Comparison of ENCODE assay signal across 8 cellular contexts in the genomic region with DNA sequence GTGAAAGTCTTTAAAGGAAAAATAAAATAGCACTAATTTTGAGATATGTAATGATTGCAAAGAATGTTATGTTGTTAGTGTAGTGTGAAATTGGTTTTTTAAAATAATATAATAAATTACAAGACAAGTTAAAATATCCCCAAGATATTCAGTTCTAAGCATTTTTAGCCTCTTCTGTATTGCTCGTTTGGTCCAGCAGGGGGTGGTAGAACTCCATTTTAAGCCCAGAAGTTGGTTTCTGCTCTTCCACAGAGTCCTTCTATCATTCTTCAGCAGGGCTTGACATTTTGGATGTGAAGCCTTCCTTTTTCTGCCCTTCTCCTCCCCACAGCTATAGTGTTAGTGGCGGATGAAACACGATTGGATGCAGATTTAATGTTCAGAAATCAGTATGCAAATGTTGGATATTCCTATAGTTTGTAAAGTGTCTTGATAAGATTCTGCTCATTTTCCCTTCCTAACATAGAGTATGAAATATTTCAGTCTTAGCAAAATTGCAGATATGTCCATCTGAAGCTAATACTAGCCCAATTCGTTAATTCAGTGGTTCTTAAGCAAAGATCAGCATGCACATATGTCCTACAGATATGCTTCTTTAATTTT. TPM values are rescaled to one million over a fixed set of nuclear protein-coding genes. Genes with fewer than 3 reads are reported as not detected.
A peak's percentile ranks its signal among the peaks of the same experiment; 100 is the strongest.
DNase-seq lines count a peak whose midpoint lies in the region; ATAC-seq and TF ChIP-seq lines count a peak whose summit lies in the region.

No MANE protein-coding gene starts in this region.

- H3K79me2 ChIP-seq in Karpas-422 (ENCODE audit: low read length) (no peaks in the 10 kb centered on the region), SK-N-SH (ENCODE audit: insufficient read depth) (no peaks in the 10 kb centered on the region)

- H3K27ac ChIP-seq in Karpas-422 (ENCODE audit: low read length) (no peak overlapping the region), SK-N-SH (ENCODE audit: low read depth in 2 of 2, low read length in 1 of 2) (no peak overlapping the region), colonic mucosa (no peak overlapping the region), liver (ENCODE audit: low read depth in 1 of 2, low read length in 2 of 2) (no peak overlapping the region), tibial artery (no peak overlapping the region)

- WGBS in SK-N-SH (ENCODE audit: low lambda C conversion rate): 5% methylated on average over 4 of the region's 4 CpGs
- WGBS in liver: 21% methylated on average over 4 of the region's 4 CpGs

- peak; percentile 96 for TF ChIP-seq RAD21 in SK-N-SH (IDR thresholded peaks at IDR 0.05; ENCODE audit: low read length)
- TF ChIP-seq RAD21 in liver (IDR thresholded peaks at IDR 0.05): peak; percentile 75 to 78

- peaks cover 43% of the 10 kb centered on the region for H3K27me3 Mint-ChIP-seq in stimulated activated memory B cell treated with anti-CD40 and anti-IgM and Interleukin-4, amounts not matched to agents 10 μg/mL and 1 μg/mL and 100 μg/mL, for 72 hours

- no peak overlapping the region for H3K27ac Mint-ChIP-seq in stimulated activated memory B cell treated with anti-CD40 and anti-IgM and Interleukin-4, amounts not matched to agents 10 μg/mL and 1 μg/mL and 100 μg/mL, for 72 hours

- POLR2A ChIA-PET in SK-N-SH (lab: Yijun Ruan, JAX): no interaction called here

- no peaks in the 10 kb centered on the region for H4K20me1 ChIP-seq in Karpas-422 (ENCODE audit: insufficient read depth, low read depth, low read length)
- H4K20me1 ChIP-seq in SK-N-SH (ENCODE audit: insufficient read depth): no peaks in the 10 kb centered on the region

- H2AFZ ChIP-seq in Karpas-422 (ENCODE audit: low read length) (no peak overlapping the region), SK-N-SH (ENCODE audit: low read depth) (no peak overlapping the region)

- H3K4me1 ChIP-seq in Karpas-422 (ENCODE audit: low read length): peaks cover 15% of the 10 kb centered on the region
- H3K4me1 ChIP-seq in SK-N-SH (ENCODE audit: control insufficient read depth in 1 of 2, insufficient read depth in 2 of 2, low read depth in 1 of 2, low read length in 1 of 2): peaks cover 0 to 7% of the 10 kb centered on the region in 2 experiments; a peak in 2 of 4 replicates
- H3K4me1 ChIP-seq in colonic mucosa: no peaks in the 10 kb centered on the region
- peaks cover 0 to 10% (median 3%) of the 10 kb centered on the region in 4 donors for H3K4me1 ChIP-seq in liver (ENCODE audit: control insufficient read depth in 4 of 4, insufficient read depth in 4 of 4, low read length in 3 of 4)
- peaks cover 0 to 25% (median 14%) of the 10 kb centered on the region in 4 donors for H3K4me1 ChIP-seq in tibial artery

- intact Hi-C loops in colonic mucosa (cut with DNase I) (loop anchor here (5.0 kb wide), 1 partner anchor 1793 kb away; no protein-coding TSS in a partner anchor), tibial artery (cut with DNase I; ENCODE audit: low total_unique reads) (loop anchor here (5.0 kb wide), 1 partner anchor 753 kb away; no protein-coding TSS in a partner anchor)

- H3K9me3 Mint-ChIP-seq in stimulated activated memory B cell treated with anti-CD40 and anti-IgM and Interleukin-4, amounts not matched to agents 10 μg/mL and 1 μg/mL and 100 μg/mL, for 72 hours: no peaks in the 10 kb centered on the region

- H3K4me1 Mint-ChIP-seq in stimulated activated memory B cell treated with anti-CD40 and anti-IgM and Interleukin-4, amounts not matched to agents 10 μg/mL and 1 μg/mL and 100 μg/mL, for 72 hours: no peaks in the 10 kb centered on the region

- no peaks in the 10 kb centered on the region for H3K36me3 ChIP-seq in Karpas-422 (ENCODE audit: insufficient read depth, low read length)
- H3K36me3 ChIP-seq in SK-N-SH (replicated peaks in 1 of 2; ENCODE audit: control insufficient read depth in 1 of 2, insufficient read depth in 2 of 2, low read length in 1 of 2): no peaks in the 10 kb centered on the region
- no peaks in the 10 kb centered on the region for H3K36me3 ChIP-seq in colonic mucosa
- no peaks in the 10 kb centered on the region for H3K36me3 ChIP-seq in liver (ENCODE audit: control insufficient read depth in 4 of 4, insufficient read depth in 3 of 4, low read depth in 1 of 4, low read length in 3 of 4)
- H3K36me3 ChIP-seq in tibial artery: no peaks in the 10 kb centered on the region

- H3K9me3 ChIP-seq in Karpas-422 (ENCODE audit: low read length) (no peaks in the 10 kb centered on the region), SK-N-SH (no peaks in the 10 kb centered on the region), colonic mucosa (no peaks in the 10 kb centered on the region), liver (ENCODE audit: control insufficient read depth in 4 of 4, low read length in 3 of 4) (no peaks in the 10 kb centered on the region), tibial artery (no peaks in the 10 kb centered on the region)

- no peaks in the 10 kb centered on the region for H3F3A ChIP-seq in SK-N-SH (replicated peaks; ENCODE audit: insufficient read depth)

- H3K9ac ChIP-seq in Karpas-422 (ENCODE audit: low read length): no peak overlapping the region
- H3K9ac ChIP-seq in SK-N-SH: no peak overlapping the region
- H3K9ac ChIP-seq in colonic mucosa (ENCODE audit: low read depth in 2 of 2, low read length in 2 of 2): no peak overlapping the region
- no peak overlapping the region for H3K9ac ChIP-seq in liver (ENCODE audit: low read depth in 1 of 2, low read length in 2 of 2)

- DNase-seq in activated gamma-delta T cell treated with Interleukin-2 at 50 U/mL for 16 hours (peak; percentile 7), activated gamma-delta T cell (lab: John Stamatoyannopoulos, UW) (no peak), Karpas-422 (peak; percentile 84), SK-N-SH (peak; percentile 62), colonic mucosa (peak; percentile 44), tibial artery (no peak)

- no peak for TF ChIP-seq EP300 in SK-N-SH (IDR thresholded peaks at IDR 0.05; ENCODE audit: borderline replicate concordance in 1 of 2, low read depth in 1 of 2, low read length in 1 of 2)

- H3K4me2 ChIP-seq in Karpas-422 (ENCODE audit: low read depth, low read length, poor library complexity, severe bottlenecking): no peak overlapping the region
- peak overlapping the region; percentile 72; the same call in 1 of the 2 replicates for H3K4me2 ChIP-seq in SK-N-SH

- ATAC-seq in stimulated activated memory B cell treated with anti-CD40 and anti-IgM and Interleukin-4, amounts not matched to agents 10 μg/mL and 1 μg/mL and 100 μg/mL, for 72 hours: no peak

- no peaks in the 10 kb centered on the region for H3K27me3 ChIP-seq in Karpas-422 (ENCODE audit: low read length)
- no peaks in the 10 kb centered on the region for H3K27me3 ChIP-seq in SK-N-SH (ENCODE audit: insufficient read depth)
- H3K27me3 ChIP-seq in colonic mucosa: peaks cover 8% of the 10 kb centered on the region
- peaks cover 0 to 12% (median 6%) of the 10 kb centered on the region in 4 donors for H3K27me3 ChIP-seq in liver (ENCODE audit: control insufficient read depth in 4 of 4, insufficient read depth in 4 of 4, low read length in 3 of 4)
- H3K27me3 ChIP-seq in tibial artery: peaks cover 0 to 12% of the 10 kb centered on the region in 2 donors

- H3K36me3 Mint-ChIP-seq in stimulated activated memory B cell treated with anti-CD40 and anti-IgM and Interleukin-4, amounts not matched to agents 10 μg/mL and 1 μg/mL and 100 μg/mL, for 72 hours: no peaks in the 10 kb centered on the region

- no peak overlapping the region for H3K4me3 Mint-ChIP-seq in stimulated activated memory B cell treated with anti-CD40 and anti-IgM and Interleukin-4, amounts not matched to agents 10 μg/mL and 1 μg/mL and 100 μg/mL, for 72 hours

- H3K9me2 ChIP-seq in Karpas-422 (replicated peaks; ENCODE audit: insufficient read depth, low read length) (no peaks in the 10 kb centered on the region), SK-N-SH (no peaks in the 10 kb centered on the region)

- TF ChIP-seq CTCF in SK-N-SH (IDR thresholded peaks at IDR 0.05) (peak; percentile 90), colonic mucosa (IDR thresholded peaks at IDR 0.05) (peak; percentile 44), liver (IDR thresholded peaks at IDR 0.05; ENCODE audit: low read depth, low read length, missing input control) (peak; percentile 58), tibial artery (IDR thresholded peaks at IDR 0.05) (peak; percentile 55 to 61)

- H3K4me3 ChIP-seq in Karpas-422 (ENCODE audit: low read length) (no peak overlapping the region), SK-N-SH (ENCODE audit: low read depth in 2 of 2, low read length in 1 of 2) (peak overlapping the region; percentile 79 to 95; a peak in 2 of 4 replicates), colonic mucosa (no peak overlapping the region), liver (ENCODE audit: low read depth in 1 of 3, low read length in 3 of 3) (no peak overlapping the region), tibial artery (no peak overlapping the region)

- CTCF ChIA-PET in SK-N-SH (lab: Yijun Ruan, JAX): interaction anchor here (0.6 to 7.9 kb wide), 17 partner anchors 12 to 1792 kb away, joined by 3 to 51 read pairs (median 4); no protein-coding TSS in a partner anchor

TF ChIP-seq in SK-N-SH, 30 proteins besides CTCF, POLR2A, EP300 and RAD21 (continues in another document):
- TF ChIP-seq RFX5 (IDR thresholded peaks at IDR 0.05; ENCODE audit: low read length): no peak
- TF ChIP-seq, protein P1, sequence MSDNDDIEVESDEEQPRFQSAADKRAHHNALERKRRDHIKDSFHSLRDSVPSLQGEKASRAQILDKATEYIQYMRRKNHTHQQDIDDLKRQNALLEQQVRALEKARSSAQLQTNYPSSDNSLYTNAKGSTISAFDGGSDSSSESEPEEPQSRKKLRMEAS (IDR thresholded peaks at IDR 0.05; ENCODE audit: low read depth): no peak
- no peak for TF ChIP-seq NRF1 (IDR thresholded peaks at IDR 0.05; ENCODE audit: low read depth, low read length)
- TF ChIP-seq FOXM1 (IDR thresholded peaks at IDR 0.05; ENCODE audit: low read depth): no peak
- TF ChIP-seq POLR2AphosphoS5 (IDR thresholded peaks at IDR 0.05; ENCODE audit: low read depth, low read length): no peak

TF ChIP-seq in liver, 16 proteins besides CTCF, POLR2A, EP300 and RAD21 (continues in another document):
- TF ChIP-seq SP1 (IDR thresholded peaks at IDR 0.05): no peak

RNA-seq across cellular contexts. Expression of a gene that starts 1.5 kb away (rescaled TPM):
- 0.18 TPM in 1 of 2 replicates, not detected in the other for total RNA-seq in Karpas-422 (2014; rRNA removed; shearing (Covaris generic); ENCODE audit: low replicate concordance)
- polyA plus RNA-seq in SK-N-SH (2012; rRNA removed) (2.1 and 4.1 TPM in 2 replicates), liver (under 1 TPM; 0.06 to 0.23 TPM)
- 4.0 and 4.3 TPM in 2 replicates for polyA plus RNA-seq in SK-N-SH (2012; cell fraction: cytosol; rRNA removed)
- polyA plus RNA-seq in SK-N-SH (2012; cell fraction: nucleus; rRNA removed): 1.4 and 2.7 TPM in 2 replicates
- total RNA-seq in colonic mucosa (1 to 10 TPM in 1 of 2 donors, under 1 TPM in 1; 0.52 to 2.8 TPM), liver (under 1 TPM; 0.25 to 0.51 TPM)

Comparison
In these comparisons a context has a peak if more than half of its experiments do, and no peak if none do; other contexts are left out.
1. DNase-seq: peak in activated gamma-delta T cell treated with Interleukin-2 at 50 U/mL for 16 hours (single experiment), Karpas-422 (single experiment), SK-N-SH (single experiment) and colonic mucosa (single experiment); none in activated gamma-delta T cell (single experiment) and tibial artery (0 of 2).
2. H3K4me3 ChIP-seq: peak in SK-N-SH (2 of 2); none in Karpas-422 (single experiment), colonic mucosa (single experiment), liver (0 of 3) and tibial artery (0 of 2).
3. Peak in every context shown above with its lines, with median percentiles within 50 percentile points of each other: CTCF ChIP-seq.